ENCODE assay signal across 11 cellular contexts in the genomic region with DNA sequence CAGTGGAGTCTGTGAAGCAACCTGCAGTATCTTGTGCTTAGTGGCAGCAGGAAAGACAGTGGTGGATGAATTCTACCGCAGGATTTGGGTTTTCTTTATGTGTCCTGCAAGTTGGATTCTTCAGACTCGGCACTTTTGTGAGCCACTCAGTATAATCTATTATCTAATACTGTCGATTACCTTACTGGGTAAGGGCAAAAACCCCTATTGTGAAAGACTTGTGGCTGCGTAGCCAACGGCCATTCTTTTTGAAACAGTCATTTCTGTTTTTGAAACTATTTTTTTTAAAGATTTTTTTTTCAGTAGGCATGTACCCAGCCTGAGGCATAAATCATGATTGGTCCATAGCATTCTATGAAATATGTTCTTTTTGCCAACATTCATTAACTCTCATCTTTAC. TPM values are rescaled to one million over a fixed set of nuclear protein-coding genes. Genes with fewer than 3 reads are reported as not detected.
A peak's percentile ranks its signal among the peaks of the same experiment; 100 is the strongest.
DNase-seq lines count a peak whose midpoint lies in the region; ATAC-seq and TF ChIP-seq lines count a peak whose summit lies in the region.
"Had no signal": no experiment of that assay in that cellular context is flagged by ENCODE, and none has a peak within 500 bp of the region (broad histone marks: within the 10 kb centered on the region; RNA-seq: fewer than 3 reads in every experiment).

No MANE protein-coding gene starts in this region.

- no peaks in the 10 kb centered on the region for H3K27me3 ChIP-seq in RWPE2 (ENCODE audit: insufficient read depth, poor library complexity, severe bottlenecking)
- H3K27me3 ChIP-seq: thyroid gland had no signal

- H3K4me3 Mint-ChIP-seq in activated CD4-positive, alpha-beta T cell treated with anti-CD3 and anti-CD28 coated beads, Interleukin-2, amount 10 ng/mL, durations not matched to agents 24 days and 14 days: peak overlapping the region; percentile 91
- peak overlapping the region; percentile 95 to 97 for H3K4me3 Mint-ChIP-seq in stimulated activated naive B cell treated with anti-CD40 and anti-IgM and Interleukin-4, amounts not matched to agents 10 μg/mL and 1 μg/mL and 100 μg/mL, for 72 hours

- H3K27ac ChIP-seq in RWPE2 (ENCODE audit: poor library complexity, severe bottlenecking) (peak overlapping the region; percentile 88), epithelial cell of prostate (peak overlapping the region; percentile 91)
- H3K27ac ChIP-seq: SK-N-MC had no signal

- H3K4me1 Mint-ChIP-seq in activated CD4-positive, alpha-beta T cell treated with anti-CD3 and anti-CD28 coated beads, Interleukin-2, amount 10 ng/mL, durations not matched to agents 24 days and 14 days: peaks cover 21% of the 10 kb centered on the region
- H3K4me1 Mint-ChIP-seq in stimulated activated naive B cell treated with anti-CD40 and anti-IgM and Interleukin-4, amounts not matched to agents 10 μg/mL and 1 μg/mL and 100 μg/mL, for 72 hours: peaks cover 18 to 33% of the 10 kb centered on the region in 2 donors

- TF ChIP-seq CTCF in RWPE2 (IDR thresholded peaks at IDR 0.05; ENCODE audit: poor library complexity, severe bottlenecking): no peak

- DNase-seq in activated CD4-positive, alpha-beta T cell treated with anti-CD3 and anti-CD28 coated beads, Interleukin-2, amount 10 ng/mL, durations not matched to agents 24 days and 14 days: no peak
- no peak for DNase-seq in activated CD4-positive, alpha-beta T cell treated with anti-CD3 and anti-CD28 coated beads for 48 hours
- DNase-seq in RWPE2 (ENCODE audit: low spot score) (no peak), epithelial cell of prostate (ENCODE audit: low read depth, low spot score) (no peak), NCI-H510A (lab: John Stamatoyannopoulos, UW) (no peak)
- no peak for DNase-seq in stimulated activated naive B cell treated with anti-CD40 and anti-IgM and Interleukin-4, amounts not matched to agents 10 μg/mL and 1 μg/mL and 100 μg/mL, for 72 hours
- DNase-seq: NCI-H1417, thyroid gland had no signal

- intact Hi-C loops in activated CD4-positive, alpha-beta T cell treated with anti-CD3 and anti-CD28 coated beads, Interleukin-2, amount 10 ng/mL, durations not matched to agents 24 days and 14 days (cut with micrococcal nuclease): loop anchor here (5.0 kb wide), 2 partner anchors 281 to 421 kb away; a partner anchor contains a TSS

- H3K9me3 Mint-ChIP-seq in activated CD4-positive, alpha-beta T cell treated with anti-CD3 and anti-CD28 coated beads, Interleukin-2, amount 10 ng/mL, durations not matched to agents 24 days and 14 days: no peaks in the 10 kb centered on the region
- no peaks in the 10 kb centered on the region for H3K9me3 Mint-ChIP-seq in stimulated activated naive B cell treated with anti-CD40 and anti-IgM and Interleukin-4, amounts not matched to agents 10 μg/mL and 1 μg/mL and 100 μg/mL, for 72 hours

- peaks cover 25% of the 10 kb centered on the region for H3K4me1 ChIP-seq in RWPE2 (ENCODE audit: insufficient read depth, poor library complexity, severe bottlenecking)

- H3K36me3 Mint-ChIP-seq in activated CD4-positive, alpha-beta T cell treated with anti-CD3 and anti-CD28 coated beads, Interleukin-2, amount 10 ng/mL, durations not matched to agents 24 days and 14 days (ENCODE audit: low read depth): peaks cover 4% of the 10 kb centered on the region
- peaks cover 8 to 9% of the 10 kb centered on the region in 2 donors for H3K36me3 Mint-ChIP-seq in stimulated activated naive B cell treated with anti-CD40 and anti-IgM and Interleukin-4, amounts not matched to agents 10 μg/mL and 1 μg/mL and 100 μg/mL, for 72 hours

- H3K27ac Mint-ChIP-seq in activated CD4-positive, alpha-beta T cell treated with anti-CD3 and anti-CD28 coated beads, Interleukin-2, amount 10 ng/mL, durations not matched to agents 24 days and 14 days: no peak overlapping the region
- peak overlapping the region; percentile 77 for H3K27ac Mint-ChIP-seq in stimulated activated naive B cell treated with anti-CD40 and anti-IgM and Interleukin-4, amounts not matched to agents 10 μg/mL and 1 μg/mL and 100 μg/mL, for 72 hours

- no peak overlapping the region for H3K4me3 ChIP-seq in RWPE2 (ENCODE audit: severe bottlenecking)
- H3K4me3 ChIP-seq: SK-N-MC had no signal

- peaks cover 12% of the 10 kb centered on the region for H3K36me3 ChIP-seq in RWPE2 (ENCODE audit: low read depth)

- no peaks in the 10 kb centered on the region for H3K9me3 ChIP-seq in RWPE2 (ENCODE audit: severe bottlenecking)
- H3K9me3 ChIP-seq: thyroid gland had no signal

- ATAC-seq in RWPE2 (ENCODE audit: low read depth) (no peak), HG02623 (IDR thresholded peaks at IDR 0.05; ENCODE audit: unreplicated experiment) (no peak), HG02870 (IDR thresholded peaks at IDR 0.05; ENCODE audit: unreplicated experiment) (no peak)
- no peak for ATAC-seq in stimulated activated naive B cell treated with anti-CD40 and anti-IgM and Interleukin-4, amounts not matched to agents 10 μg/mL and 1 μg/mL and 100 μg/mL, for 72 hours (replicated peaks)

- peaks cover 12% of the 10 kb centered on the region for H3K27me3 Mint-ChIP-seq in activated CD4-positive, alpha-beta T cell treated with anti-CD3 and anti-CD28 coated beads, Interleukin-2, amount 10 ng/mL, durations not matched to agents 24 days and 14 days
- H3K27me3 Mint-ChIP-seq in stimulated activated naive B cell treated with anti-CD40 and anti-IgM and Interleukin-4, amounts not matched to agents 10 μg/mL and 1 μg/mL and 100 μg/mL, for 72 hours: peaks cover 5 to 20% of the 10 kb centered on the region in 2 donors

RNA-seq across cellular contexts. Expression of a gene that starts 1.5 kb away (rescaled TPM):
- 25.3 and 27.0 TPM in 2 replicates for total RNA-seq in activated CD4-positive, alpha-beta T cell treated with anti-CD3 and anti-CD28 coated beads, Interleukin-2, amount 10 ng/mL, durations not matched to agents 24 days and 14 days

RNA-seq across cellular contexts. Expression of a gene that starts 58.9 kb away (rescaled TPM):
- 18.1 and 20.7 TPM in 2 replicates for total RNA-seq in activated CD4-positive, alpha-beta T cell treated with anti-CD3 and anti-CD28 coated beads, Interleukin-2, amount 10 ng/mL, durations not matched to agents 24 days and 14 days
